8 cellular contexts compared by ENCODE assay signal in genomic region chr10:50990568-50991495, GRCh38.
DNase-seq lines count a peak whose midpoint lies in the region; ATAC-seq and TF ChIP-seq lines count a peak whose summit lies in the region.

No MANE protein-coding gene starts in this region.

- TF ChIP-seq CTCF in AG10803 (conservative IDR thresholded peaks at IDR 0.05; ENCODE audit: low read length) (no peak), sigmoid colon (IDR thresholded peaks at IDR 0.05) (no peak)

- intact Hi-C loops in sigmoid colon (cut with DNase I), result no loop called here

- DNase-seq in AG10803 (ENCODE audit: low read depth) (peak; percentile 92), HuH-7.5 (ENCODE audit: low spot score) (peak; percentile 14), amniotic epithelial cell (ENCODE audit: low read depth) (peak; percentile 87), iPS DF 6.9 (ENCODE audit: low read depth, low spot score) (no peak), sigmoid colon (peak; percentile 79)
- DNase-seq in activated CD8-positive, alpha-beta memory T cell treated with anti-CD3 and anti-CD28 coated beads, Interleukin-2, amount 50 U/mL, for 4 hours, result no peak

- WGBS in iPS DF 6.9 (ENCODE audit: insufficient coverage, insufficient read length), result no CpG with 5 or more reads among the region's 49 CpGs
- 1 to 2% methylated on average over 49 of the region's 49 CpGs for WGBS in sigmoid colon, 2 donors

- H3K4me1 ChIP-seq in iPS DF 6.9 (ENCODE audit: control insufficient read depth, insufficient read depth, low read length) (peaks cover 2% of the 10 kb centered on the region), sigmoid colon (peaks cover 0 to 36% (median 21%) of the 10 kb centered on the region in 4 donors)

- peak in 2 of 4 donors; percentile 9 to 12 for TF ChIP-seq EP300 in sigmoid colon (IDR thresholded peaks at IDR 0.05)

- H3K36me3 ChIP-seq in iPS DF 6.9 (ENCODE audit: control insufficient read depth, insufficient read depth, low read length), result no peaks in the 10 kb centered on the region
- no peaks in the 10 kb centered on the region for H3K36me3 ChIP-seq in sigmoid colon

- H3K27ac ChIP-seq in iPS DF 6.9 (ENCODE audit: low read length), result no peak overlapping the region
- peak overlapping the region; percentile 79 to 90 (median 85) for H3K27ac ChIP-seq in sigmoid colon

- no peaks in the 10 kb centered on the region for H3K9me3 ChIP-seq in iPS DF 6.9 (ENCODE audit: control insufficient read depth, insufficient read depth, low read length)
- H3K9me3 ChIP-seq in sigmoid colon, result no peaks in the 10 kb centered on the region

- TF ChIP-seq POLR2A in sigmoid colon (IDR thresholded peaks at IDR 0.05), result no peak

- H3K4me3 ChIP-seq in AG10803 (ENCODE audit: low read length) (peak overlapping the region; percentile 85), iPS DF 6.9 (ENCODE audit: low read length) (peak overlapping the region; percentile 47; the same call in 1 of the 2 replicates), sigmoid colon (peak overlapping the region; percentile 58 to 83 (median 76))

- H3K27me3 ChIP-seq in iPS DF 6.9 (ENCODE audit: control insufficient read depth, insufficient read depth, low read length) (peaks cover 24% of the 10 kb centered on the region), sigmoid colon (no peaks in the 10 kb centered on the region)

- no peak for ATAC-seq in HG02970 (IDR thresholded peaks at IDR 0.05; ENCODE audit: low FRiP score, unreplicated experiment)
- no peak for ATAC-seq in HG02610 (IDR thresholded peaks at IDR 0.05; ENCODE audit: unreplicated experiment)

Comparison
In these comparisons a context has a peak if more than half of its experiments do, and no peak if none do; other contexts are left out.
1. DNase-seq: peak in AG10803 (single experiment), HuH-7.5 (single experiment), amniotic epithelial cell (single experiment) and sigmoid colon (single experiment); none in iPS DF 6.9 (single experiment) and activated CD8-positive, alpha-beta memory T cell treated with anti-CD3 and anti-CD28 coated beads, Interleukin-2, amount 50 U/mL, for 4 hours (single experiment).
2. Peak in every context shown above with its lines, with median percentiles within 50 percentile points of each other: H3K4me3 ChIP-seq.